Comparison of ENCODE assay signal across 38 cellular contexts in genomic region chr1:17363351-17363750, GRCh38. TPM values are rescaled to one million over a fixed set of nuclear protein-coding genes. Genes with fewer than 3 reads are reported as not detected.
"Had no signal": no experiment of that assay in that cellular context is flagged by ENCODE, and none has a peak within 500 bp of the region (broad histone marks: within the 10 kb centered on the region; RNA-seq: fewer than 3 reads in every experiment).

No MANE protein-coding gene starts in this region.

- H3K27me3 Mint-ChIP-seq: activated CD4-positive, alpha-beta T cell treated with anti-CD3 and anti-CD28 coated beads, Interleukin-2, amount 10 ng/mL, durations not matched to agents 24 days and 14 days had no signal

- H3K4me1 ChIP-seq: ascending aorta, breast epithelium, colonic mucosa had no signal

- FAIRE-seq: endometrium, endothelial cell of umbilical vein, frontal cortex had no signal

- H3K27ac Mint-ChIP-seq: activated CD4-positive, alpha-beta memory T cell treated with anti-CD3 and anti-CD28 coated beads for 36 hours; activated CD4-positive, alpha-beta T cell treated with anti-CD3 and anti-CD28 coated beads for 36 hours; activated CD4-positive, alpha-beta T cell treated with anti-CD3 and anti-CD28 coated beads, Interleukin-2, amount 10 ng/mL, durations not matched to agents 24 days and 14 days; activated CD8-positive, alpha-beta memory T cell treated with anti-CD3 and anti-CD28 coated beads, Interleukin-2, amount 10 ng/mL, durations not matched to agents 7 days and 5 days; activated CD8-positive, alpha-beta T cell treated with anti-CD3 and anti-CD28 coated beads, Interleukin-2, amount 10 ng/mL, durations not matched to agents 7 days and 5 days; activated naive CD4-positive, alpha-beta T cell treated with anti-CD3 and anti-CD28 coated beads, Interleukin-2, amount 10 ng/mL, durations not matched to agents 7 days and 5 days; activated naive CD8-positive, alpha-beta T cell treated with anti-CD3 and anti-CD28 coated beads, Interleukin-2, amount 10 ng/mL, durations not matched to agents 7 days and 5 days; activated T-helper 1 cell treated with anti-CD3 and anti-CD28 coated beads, Interleukin-12 subunit alpha, Interleukin-12 subunit beta, Interleukin-2, Interleukin-4 antibody, amounts not matched to agents 30 ng/mL and 10 ng/mL and 1 ng/mL, durations not matched to agents 14 hours and 24 hours and 36 hours; activated T-helper 2 cell treated with anti-CD3 and anti-CD28 coated beads, Interferon-gamma antibody, Interleukin-2, Interleukin-4, amounts not matched to agents 10 μg/mL and 5 μg/mL and 100 μg/mL, durations not matched to agents 14 hours and 24 hours and 36 hours; brain; T-helper 17 cell; T-helper 2 cell treated with Interferon-gamma antibody and Interleukin-4, amounts not matched to agents 5 μg/mL and 100 μg/mL, for 36 hours had no signal

- H3K36me3 ChIP-seq: ascending aorta, breast epithelium, cardiac muscle cell, colonic mucosa, esophagus squamous epithelium had no signal

- H3K4me1 Mint-ChIP-seq: activated CD4-positive, alpha-beta T cell treated with anti-CD3 and anti-CD28 coated beads for 36 hours; activated CD4-positive, alpha-beta T cell treated with anti-CD3 and anti-CD28 coated beads, Interleukin-2, amount 10 ng/mL, durations not matched to agents 24 days and 14 days; activated CD8-positive, alpha-beta memory T cell treated with anti-CD3 and anti-CD28 coated beads, Interleukin-2, amount 10 ng/mL, durations not matched to agents 7 days and 5 days; activated naive CD4-positive, alpha-beta T cell treated with anti-CD3 and anti-CD28 coated beads, Interleukin-2, amount 10 ng/mL, durations not matched to agents 7 days and 5 days; activated naive CD8-positive, alpha-beta T cell treated with anti-CD3 and anti-CD28 coated beads, Interleukin-2, amount 10 ng/mL, durations not matched to agents 7 days and 5 days; brain had no signal

- H3K36me3 Mint-ChIP-seq: activated CD4-positive, alpha-beta memory T cell treated with anti-CD3 and anti-CD28 coated beads for 36 hours; activated CD8-positive, alpha-beta memory T cell treated with anti-CD3 and anti-CD28 coated beads, Interleukin-2, amount 10 ng/mL, durations not matched to agents 7 days and 5 days; activated naive CD4-positive, alpha-beta T cell treated with anti-CD3 and anti-CD28 coated beads, Interleukin-2, amount 10 ng/mL, durations not matched to agents 7 days and 5 days; brain had no signal

- DNase-seq: activated CD4-positive, alpha-beta memory T cell treated with anti-CD3 and anti-CD28 coated beads for 36 hours; activated CD4-positive, alpha-beta T cell treated with anti-CD3 and anti-CD28 coated beads for 36 hours; activated CD4-positive, alpha-beta T cell treated with anti-CD3 and anti-CD28 coated beads, Interleukin-2, amount 10 ng/mL, durations not matched to agents 24 days and 14 days; activated CD4-positive, CD25-positive, alpha-beta regulatory T cell; activated CD4-positive, CD25-positive, alpha-beta regulatory T cell treated with anti-CD3 and anti-CD28 coated beads, Interleukin-2, amount 50 U/mL, for 72 hours; activated CD8-positive, alpha-beta memory T cell treated with anti-CD3 and anti-CD28 coated beads, Interleukin-2, amount 10 ng/mL, durations not matched to agents 7 days and 5 days; activated CD8-positive, alpha-beta memory T cell treated with anti-CD3 and anti-CD28 coated beads, Interleukin-2, amount 50 U/mL, for 4 hours; activated CD8-positive, alpha-beta T cell treated with anti-CD3 and anti-CD28 coated beads, Interleukin-2, amount 10 ng/mL, durations not matched to agents 7 days and 5 days; activated effector memory CD4-positive, alpha-beta T cell treated with anti-CD3 and anti-CD28 coated beads, Interleukin-2, amount 50 U/mL, for 16 hours; activated naive CD4-positive, alpha-beta T cell treated with anti-CD3 and anti-CD28 coated beads, Interleukin-2, amount 10 ng/mL, durations not matched to agents 7 days and 5 days; activated naive CD8-positive, alpha-beta T cell treated with anti-CD3 and anti-CD28 coated beads, Interleukin-2, amount 10 ng/mL, durations not matched to agents 7 days and 5 days; activated T-cell treated with anti-CD3 and anti-CD28 coated beads, Interleukin-2, amount 50 U/mL, for 1 hour; activated T-cell treated with anti-CD3 and anti-CD28 coated beads, Interleukin-2, amount 50 U/mL, for 48 hours; central memory CD4-positive, alpha-beta T cell; cerebellar nuclear complex; colonic mucosa; effector CD8-positive, alpha-beta T cell; esophagus squamous epithelium; head of caudate nucleus; T-helper 1 cell; T-helper 17 cell; T1000 had no signal

- H3K4me3 Mint-ChIP-seq: activated CD4-positive, alpha-beta memory T cell treated with anti-CD3 and anti-CD28 coated beads for 36 hours; activated CD4-positive, alpha-beta T cell treated with anti-CD3 and anti-CD28 coated beads for 36 hours; activated CD4-positive, alpha-beta T cell treated with anti-CD3 and anti-CD28 coated beads, Interleukin-2, amount 10 ng/mL, durations not matched to agents 24 days and 14 days; activated CD8-positive, alpha-beta memory T cell treated with anti-CD3 and anti-CD28 coated beads, Interleukin-2, amount 10 ng/mL, durations not matched to agents 7 days and 5 days; activated CD8-positive, alpha-beta T cell treated with anti-CD3 and anti-CD28 coated beads, Interleukin-2, amount 10 ng/mL, durations not matched to agents 7 days and 5 days; activated naive CD4-positive, alpha-beta T cell treated with anti-CD3 and anti-CD28 coated beads, Interleukin-2, amount 10 ng/mL, durations not matched to agents 7 days and 5 days; activated naive CD8-positive, alpha-beta T cell treated with anti-CD3 and anti-CD28 coated beads, Interleukin-2, amount 10 ng/mL, durations not matched to agents 7 days and 5 days; activated T-helper 1 cell treated with anti-CD3 and anti-CD28 coated beads, Interleukin-12 subunit alpha, Interleukin-12 subunit beta, Interleukin-2, Interleukin-4 antibody, amounts not matched to agents 30 ng/mL and 10 ng/mL and 1 ng/mL, durations not matched to agents 14 hours and 24 hours and 36 hours; brain; T-helper 17 cell; T-helper 2 cell treated with Interferon-gamma antibody and Interleukin-4, amounts not matched to agents 5 μg/mL and 100 μg/mL, for 36 hours had no signal

- H3K9me3 ChIP-seq: colonic mucosa, esophagus squamous epithelium had no signal

- H3K9me3 Mint-ChIP-seq: activated CD4-positive, alpha-beta memory T cell treated with anti-CD3 and anti-CD28 coated beads for 36 hours; activated CD4-positive, alpha-beta T cell treated with anti-CD3 and anti-CD28 coated beads, Interleukin-2, amount 10 ng/mL, durations not matched to agents 24 days and 14 days; activated naive CD4-positive, alpha-beta T cell treated with anti-CD3 and anti-CD28 coated beads, Interleukin-2, amount 10 ng/mL, durations not matched to agents 7 days and 5 days; activated naive CD8-positive, alpha-beta T cell treated with anti-CD3 and anti-CD28 coated beads, Interleukin-2, amount 10 ng/mL, durations not matched to agents 7 days and 5 days; activated T-helper 1 cell treated with anti-CD3 and anti-CD28 coated beads, Interleukin-12 subunit alpha, Interleukin-12 subunit beta, Interleukin-2, Interleukin-4 antibody, amounts not matched to agents 30 ng/mL and 10 ng/mL and 1 ng/mL, durations not matched to agents 14 hours and 24 hours and 36 hours; activated T-helper 2 cell treated with anti-CD3 and anti-CD28 coated beads, Interferon-gamma antibody, Interleukin-2, Interleukin-4, amounts not matched to agents 10 μg/mL and 5 μg/mL and 100 μg/mL, durations not matched to agents 14 hours and 24 hours and 36 hours; T-helper 2 cell treated with Interferon-gamma antibody and Interleukin-4, amounts not matched to agents 5 μg/mL and 100 μg/mL, for 36 hours had no signal

- H3K27me3 ChIP-seq: ascending aorta, cardiac muscle cell, colonic mucosa had no signal

- ATAC-seq: activated CD4-positive, alpha-beta T cell treated with anti-CD3 and anti-CD28 coated beads for 36 hours; activated CD8-positive, alpha-beta memory T cell treated with anti-CD3 and anti-CD28 coated beads, Interleukin-2, amount 10 ng/mL, durations not matched to agents 7 days and 5 days; activated CD8-positive, alpha-beta T cell treated with anti-CD3 and anti-CD28 coated beads, Interleukin-2, amount 10 ng/mL, durations not matched to agents 7 days and 5 days; T-helper 17 cell had no signal

- H3K27ac ChIP-seq: ascending aorta, breast epithelium, cardiac muscle cell, colonic mucosa, epithelial cell of prostate, esophagus squamous epithelium had no signal

- H3K4me3 ChIP-seq: ascending aorta, breast epithelium, cardiac muscle cell, colonic mucosa, esophagus squamous epithelium had no signal

RNA-seq across cellular contexts. Expression of gene PADI6, which starts 8.6 kb away (rescaled TPM):
- total RNA-seq: activated CD4-positive, alpha-beta memory T cell treated with anti-CD3 and anti-CD28 coated beads for 36 hours; activated CD4-positive, alpha-beta T cell treated with anti-CD3 and anti-CD28 coated beads for 36 hours; activated CD4-positive, alpha-beta T cell treated with anti-CD3 and anti-CD28 coated beads, Interleukin-2, amount 10 ng/mL, durations not matched to agents 24 days and 14 days; activated CD8-positive, alpha-beta memory T cell treated with anti-CD3 and anti-CD28 coated beads for 36 hours; activated CD8-positive, alpha-beta memory T cell treated with anti-CD3 and anti-CD28 coated beads, Interleukin-2, amount 10 ng/mL, durations not matched to agents 7 days and 5 days; activated CD8-positive, alpha-beta T cell treated with anti-CD3 and anti-CD28 coated beads, Interleukin-2, amount 10 ng/mL, durations not matched to agents 7 days and 5 days; activated naive CD8-positive, alpha-beta T cell treated with anti-CD3 and anti-CD28 coated beads, Interleukin-2, amount 10 ng/mL, durations not matched to agents 7 days and 5 days; activated T-helper 1 cell treated with anti-CD3 and anti-CD28 coated beads, Interleukin-12 subunit alpha, Interleukin-12 subunit beta, Interleukin-2, Interleukin-4 antibody, amounts not matched to agents 30 ng/mL and 10 ng/mL and 1 ng/mL, durations not matched to agents 14 hours and 24 hours and 36 hours; activated T-helper 2 cell treated with anti-CD3 and anti-CD28 coated beads, Interferon-gamma antibody, Interleukin-2, Interleukin-4, amounts not matched to agents 10 μg/mL and 5 μg/mL and 100 μg/mL, durations not matched to agents 14 hours and 24 hours and 36 hours; ascending aorta; breast epithelium; cardiac muscle cell; colonic mucosa; dermis microvascular lymphatic vessel endothelial cell; endothelial cell of umbilical vein; esophagus squamous epithelium; fibroblast of lung; fibroblast of villous mesenchyme; frontal cortex had no signal
- polyA plus RNA-seq: cardiac muscle cell, endothelial cell of umbilical vein, esophagus, fibroblast of lung had no signal

RNA-seq across cellular contexts. Expression of gene PADI4, which starts 55.4 kb away (rescaled TPM):
- total RNA-seq: activated T-helper 1 cell treated with anti-CD3 and anti-CD28 coated beads, Interleukin-12 subunit alpha, Interleukin-12 subunit beta, Interleukin-2, Interleukin-4 antibody, amounts not matched to agents 30 ng/mL and 10 ng/mL and 1 ng/mL, durations not matched to agents 14 hours and 24 hours and 36 hours; activated T-helper 2 cell treated with anti-CD3 and anti-CD28 coated beads, Interferon-gamma antibody, Interleukin-2, Interleukin-4, amounts not matched to agents 10 μg/mL and 5 μg/mL and 100 μg/mL, durations not matched to agents 14 hours and 24 hours and 36 hours; ascending aorta; cardiac muscle cell; colonic mucosa; dermis microvascular lymphatic vessel endothelial cell; endothelial cell of umbilical vein; esophagus squamous epithelium; fibroblast of lung; fibroblast of villous mesenchyme had no signal
- polyA plus RNA-seq: cardiac muscle cell, endothelial cell of umbilical vein, fibroblast of lung had no signal
